In genomic region chr17:10075919-10076318, GRCh38 we compare ENCODE assay signal across 7 cellular contexts.
"Had no signal": no experiment of that assay in that cellular context is flagged by ENCODE, and none has a peak within 500 bp of the region (broad histone marks: within the 10 kb centered on the region; RNA-seq: fewer than 3 reads in every experiment).

No MANE protein-coding gene starts in this region.

- H3K4me3 ChIP-seq: GM23248, HAP-1, K562 had no signal

- H3K36me3 ChIP-seq: HAP-1 had no signal

- H3K4me1 ChIP-seq: HAP-1 had no signal

- ATAC-seq: HCT116, K562 had no signal

- H3K9me3 ChIP-seq: HAP-1 had no signal

- DNase-seq: GM23248, GOT3, H7, IMR-90 had no signal

- H3K27ac ChIP-seq: GM23248 had no signal
